Comparison of ENCODE assay signal across 1 cellular context in the genomic region with DNA sequence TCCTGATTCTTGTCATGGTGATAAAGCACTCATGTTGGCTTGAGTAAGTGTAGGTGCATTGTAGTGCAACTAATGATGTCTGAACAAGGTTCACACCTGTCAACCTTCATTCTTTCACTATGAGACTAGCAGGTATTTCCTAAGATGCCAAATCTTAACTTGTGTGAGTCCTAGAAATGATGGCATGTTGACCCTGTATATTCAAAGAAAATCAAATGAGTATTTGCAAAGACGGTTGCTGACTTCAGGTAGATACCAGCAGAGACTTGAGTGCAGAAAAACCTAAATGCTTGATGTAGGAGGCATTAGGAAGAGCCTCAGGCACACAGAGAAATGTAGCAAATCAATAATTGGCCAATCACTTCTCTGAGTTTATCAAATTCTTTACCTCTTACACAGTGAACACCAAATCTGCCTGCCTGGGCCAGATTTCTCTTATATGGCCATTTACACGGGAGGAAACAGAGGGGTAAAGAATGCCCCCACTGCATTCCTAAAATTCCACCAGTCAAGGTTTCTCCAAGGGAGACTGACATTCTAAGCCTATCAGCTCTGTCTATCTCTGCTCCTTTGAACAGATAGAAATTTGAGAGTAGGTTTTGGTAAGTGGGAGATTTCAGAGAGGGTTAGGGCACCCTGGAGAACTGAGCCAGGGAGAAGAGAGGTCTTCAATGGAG.
TF ChIP-seq lines count a peak whose summit lies in the region.

No MANE protein-coding gene starts in this region.

TF ChIP-seq in HepG2, 621 proteins besides CTCF, POLR2A, EP300 and RAD21 (continued from another document):
- TF ChIP-seq, protein P1, sequence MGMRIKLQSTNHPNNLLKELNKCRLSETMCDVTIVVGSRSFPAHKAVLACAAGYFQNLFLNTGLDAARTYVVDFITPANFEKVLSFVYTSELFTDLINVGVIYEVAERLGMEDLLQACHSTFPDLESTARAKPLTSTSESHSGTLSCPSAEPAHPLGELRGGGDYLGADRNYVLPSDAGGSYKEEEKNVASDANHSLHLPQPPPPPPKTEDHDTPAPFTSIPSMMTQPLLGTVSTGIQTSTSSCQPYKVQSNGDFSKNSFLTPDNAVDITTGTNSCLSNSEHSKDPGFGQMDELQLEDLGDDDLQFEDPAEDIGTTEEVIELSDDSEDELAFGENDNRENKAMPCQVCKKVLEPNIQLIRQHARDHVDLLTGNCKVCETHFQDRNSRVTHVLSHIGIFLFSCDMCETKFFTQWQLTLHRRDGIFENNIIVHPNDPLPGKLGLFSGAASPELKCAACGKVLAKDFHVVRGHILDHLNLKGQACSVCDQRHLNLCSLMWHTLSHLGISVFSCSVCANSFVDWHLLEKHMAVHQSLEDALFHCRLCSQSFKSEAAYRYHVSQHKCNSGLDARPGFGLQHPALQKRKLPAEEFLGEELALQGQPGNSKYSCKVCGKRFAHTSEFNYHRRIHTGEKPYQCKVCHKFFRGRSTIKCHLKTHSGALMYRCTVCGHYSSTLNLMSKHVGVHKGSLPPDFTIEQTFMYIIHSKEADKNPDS (CRISPR knock-in tag; IDR thresholded peaks at IDR 0.05): no peak
- TF ChIP-seq ZNF12 (CRISPR knock-in tag; IDR thresholded peaks at IDR 0.05) (no peak), GFI1 (CRISPR knock-in tag; IDR thresholded peaks at IDR 0.05; ENCODE audit: borderline replicate concordance) (no peak), GABPA (IDR thresholded peaks at IDR 0.05; ENCODE audit: low read depth, low read length) (no peak), GABPA (CRISPR knock-in tag; IDR thresholded peaks at IDR 0.05; ENCODE audit: low read depth) (no peak), ZNF430 (CRISPR knock-in tag; IDR thresholded peaks at IDR 0.05) (no peak), ZSCAN30 (CRISPR knock-in tag; IDR thresholded peaks at IDR 0.05) (no peak), ZNF713 (CRISPR knock-in tag; IDR thresholded peaks at IDR 0.05) (no peak), GATAD2A (CRISPR knock-in tag; IDR thresholded peaks at IDR 0.05) (no peak), MED8 (CRISPR knock-in tag; IDR thresholded peaks at IDR 0.05; ENCODE audit: insufficient replicate concordance) (no peak), ZKSCAN1 (IDR thresholded peaks at IDR 0.05; ENCODE audit: low read length) (no peak), PAX8 (CRISPR knock-in tag; IDR thresholded peaks at IDR 0.05; ENCODE audit: borderline replicate concordance) (no peak), ZNF672 (CRISPR knock-in tag; IDR thresholded peaks at IDR 0.05) (no peak), ZNF841 (CRISPR knock-in tag; IDR thresholded peaks at IDR 0.05; ENCODE audit: borderline replicate concordance) (no peak), KMT2B (CRISPR knock-in tag; IDR thresholded peaks at IDR 0.05) (no peak), ZNF674 (CRISPR knock-in tag; IDR thresholded peaks at IDR 0.05; ENCODE audit: low read depth) (no peak)
- TF ChIP-seq, protein P2, sequence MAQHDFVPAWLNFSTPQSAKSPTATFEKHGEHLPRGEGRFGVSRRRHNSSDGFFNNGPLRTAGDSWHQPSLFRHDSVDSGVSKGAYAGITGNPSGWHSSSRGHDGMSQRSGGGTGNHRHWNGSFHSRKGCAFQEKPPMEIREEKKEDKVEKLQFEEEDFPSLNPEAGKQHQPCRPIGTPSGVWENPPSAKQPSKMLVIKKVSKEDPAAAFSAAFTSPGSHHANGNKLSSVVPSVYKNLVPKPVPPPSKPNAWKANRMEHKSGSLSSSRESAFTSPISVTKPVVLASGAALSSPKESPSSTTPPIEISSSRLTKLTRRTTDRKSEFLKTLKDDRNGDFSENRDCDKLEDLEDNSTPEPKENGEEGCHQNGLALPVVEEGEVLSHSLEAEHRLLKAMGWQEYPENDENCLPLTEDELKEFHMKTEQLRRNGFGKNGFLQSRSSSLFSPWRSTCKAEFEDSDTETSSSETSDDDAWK (CRISPR knock-in tag; IDR thresholded peaks at IDR 0.05): no peak
- TF ChIP-seq, protein P3, sequence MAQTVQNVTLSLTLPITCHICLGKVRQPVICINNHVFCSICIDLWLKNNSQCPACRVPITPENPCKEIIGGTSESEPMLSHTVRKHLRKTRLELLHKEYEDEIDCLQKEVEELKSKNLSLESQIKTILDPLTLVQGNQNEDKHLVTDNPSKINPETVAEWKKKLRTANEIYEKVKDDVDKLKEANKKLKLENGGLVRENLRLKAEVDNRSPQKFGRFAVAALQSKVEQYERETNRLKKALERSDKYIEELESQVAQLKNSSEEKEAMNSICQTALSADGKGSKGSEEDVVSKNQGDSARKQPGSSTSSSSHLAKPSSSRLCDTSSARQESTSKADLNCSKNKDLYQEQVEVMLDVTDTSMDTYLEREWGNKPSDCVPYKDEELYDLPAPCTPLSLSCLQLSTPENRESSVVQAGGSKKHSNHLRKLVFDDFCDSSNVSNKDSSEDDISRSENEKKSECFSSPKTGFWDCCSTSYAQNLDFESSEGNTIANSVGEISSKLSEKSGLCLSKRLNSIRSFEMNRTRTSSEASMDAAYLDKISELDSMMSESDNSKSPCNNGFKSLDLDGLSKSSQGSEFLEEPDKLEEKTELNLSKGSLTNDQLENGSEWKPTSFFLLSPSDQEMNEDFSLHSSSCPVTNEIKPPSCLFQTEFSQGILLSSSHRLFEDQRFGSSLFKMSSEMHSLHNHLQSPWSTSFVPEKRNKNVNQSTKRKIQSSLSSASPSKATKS (CRISPR knock-in tag; IDR thresholded peaks at IDR 0.05): no peak
